1 cellular context compared by ENCODE assay signal in the genomic region with DNA sequence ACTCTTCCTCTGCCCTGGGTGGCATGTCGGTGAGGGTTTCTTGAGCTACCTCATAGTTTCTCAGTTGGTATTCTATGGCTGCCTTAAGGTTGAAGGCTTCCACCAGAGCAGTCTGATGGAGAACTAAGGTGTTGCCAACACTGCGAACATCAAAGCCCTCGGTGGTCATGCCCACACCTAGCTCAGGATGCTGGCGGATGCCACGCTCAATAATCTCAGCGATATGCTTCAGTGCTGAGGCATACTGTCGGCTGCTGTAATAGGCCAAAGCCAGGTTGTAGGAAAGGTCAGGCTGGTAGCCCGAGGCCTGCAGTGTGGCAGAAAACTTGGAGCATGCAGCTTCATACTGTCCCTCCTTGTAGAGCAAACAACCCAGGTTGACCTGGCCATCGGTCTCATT.
TF ChIP-seq lines count a peak whose summit lies in the region.

No MANE protein-coding gene starts in this region.

TF ChIP-seq in HepG2, 621 proteins besides CTCF, POLR2A, EP300 and RAD21 (continued from another document):
- TF ChIP-seq ZUFSP (CRISPR knock-in tag; IDR thresholded peaks at IDR 0.05; ENCODE audit: borderline replicate concordance): 0 out of 2 replicates have a peak, but pooled peaks have one; percentile 22
